Comparison of ENCODE assay signal across 9 cellular contexts in genomic region chrX:100981498-100981845, GRCh38. TPM values are rescaled to one million over a fixed set of nuclear protein-coding genes. Genes with fewer than 3 reads are reported as not detected.
"Had no signal": no experiment of that assay in that cellular context is flagged by ENCODE, and none has a peak within 500 bp of the region (broad histone marks: within the 10 kb centered on the region; RNA-seq: fewer than 3 reads in every experiment).

No MANE protein-coding gene starts in this region.

RNA-seq across cellular contexts. Expression of gene ARL13A, which starts 12.0 kb away (rescaled TPM):
- total RNA-seq: activated B cell treated with CpG ODN at 0.5 μM for 24 hours; activated CD4-positive, alpha-beta T cell treated with anti-CD3 and anti-CD28 coated beads, Interleukin-2, amount 10 ng/mL, durations not matched to agents 24 days and 14 days; activated CD8-positive, alpha-beta memory T cell treated with anti-CD3 and anti-CD28 coated beads, Interleukin-2, amount 10 ng/mL, durations not matched to agents 7 days and 5 days; activated T-helper 1 cell treated with anti-CD3 and anti-CD28 coated beads, Interleukin-12 subunit alpha, Interleukin-12 subunit beta, Interleukin-2, Interleukin-4 antibody, amounts not matched to agents 30 ng/mL and 10 ng/mL and 1 ng/mL, durations not matched to agents 14 hours and 24 hours and 36 hours; aorta; body of pancreas; Right ventricle myocardium inferior; RPMI7951; T-cell had no signal
- polyA plus RNA-seq: aorta had no signal

RNA-seq across cellular contexts. Expression of gene XKRX, which starts 52.8 kb away (rescaled TPM):
- total RNA-seq: body of pancreas, Right ventricle myocardium inferior had no signal
